In the genomic region with DNA sequence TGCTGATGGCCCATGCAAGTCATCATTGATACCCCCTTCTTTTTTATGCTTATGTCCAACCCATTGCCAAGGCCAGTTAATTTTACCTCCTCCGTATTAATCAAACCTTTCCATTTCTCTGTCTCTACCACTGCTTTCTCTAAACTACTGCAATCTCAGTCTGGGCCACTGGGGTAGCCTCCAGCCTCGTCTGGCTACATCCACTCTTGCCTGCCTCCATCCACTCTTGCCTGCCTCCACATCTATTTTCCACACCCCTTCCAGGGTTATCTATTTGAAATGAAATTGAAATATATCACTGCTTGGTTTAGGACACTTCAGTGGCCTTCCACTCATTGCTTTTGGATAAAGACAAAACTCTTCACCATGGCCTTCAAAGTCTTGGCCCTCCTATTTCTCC, we compare ENCODE assay signal across 26 cellular contexts.
"Had no signal": no experiment of that assay in that cellular context is flagged by ENCODE, and none has a peak within 500 bp of the region (broad histone marks: within the 10 kb centered on the region; RNA-seq: fewer than 3 reads in every experiment).

No MANE protein-coding gene starts in this region.

- H3K4me1 ChIP-seq: Peyer's patch had no signal

- H3K4me2 ChIP-seq: SK-N-SH had no signal

- H3K4me1 Mint-ChIP-seq: activated CD4-positive, alpha-beta memory T cell treated with anti-CD3 and anti-CD28 coated beads, Interleukin-2, amount 10 ng/mL, durations not matched to agents 7 days and 5 days; activated CD4-positive, alpha-beta T cell treated with anti-CD3 and anti-CD28 coated beads for 36 hours; activated naive CD4-positive, alpha-beta T cell treated with anti-CD3 and anti-CD28 coated beads, Interleukin-2, amount 10 ng/mL, durations not matched to agents 7 days and 5 days; activated naive CD8-positive, alpha-beta T cell treated with anti-CD3 and anti-CD28 coated beads for 36 hours had no signal

- H3K27ac ChIP-seq: Peyer's patch, RWPE1, SJCRH30, VCaP had no signal

- H3K36me3 ChIP-seq: Peyer's patch, SJCRH30 had no signal

- H3K27me3 ChIP-seq: Peyer's patch, SJCRH30 had no signal

- H3K4me3 ChIP-seq: Peyer's patch, SJCRH30 had no signal

- H3K27me3 Mint-ChIP-seq: activated CD4-positive, alpha-beta memory T cell treated with anti-CD3 and anti-CD28 coated beads, Interleukin-2, amount 10 ng/mL, durations not matched to agents 7 days and 5 days; activated CD4-positive, alpha-beta T cell treated with anti-CD3 and anti-CD28 coated beads for 36 hours; activated naive CD4-positive, alpha-beta T cell treated with anti-CD3 and anti-CD28 coated beads, Interleukin-2, amount 10 ng/mL, durations not matched to agents 7 days and 5 days; activated naive CD8-positive, alpha-beta T cell treated with anti-CD3 and anti-CD28 coated beads for 36 hours had no signal

- H3K9me2 ChIP-seq: SK-N-SH had no signal

- H3K9ac ChIP-seq: SK-N-SH had no signal

- H3K9me3 ChIP-seq: Peyer's patch, SJCRH30, SK-N-SH had no signal

- H3K36me3 Mint-ChIP-seq: activated naive CD4-positive, alpha-beta T cell treated with anti-CD3 and anti-CD28 coated beads, Interleukin-2, amount 10 ng/mL, durations not matched to agents 7 days and 5 days; activated naive CD8-positive, alpha-beta T cell treated with anti-CD3 and anti-CD28 coated beads for 36 hours had no signal

- H3K9me3 Mint-ChIP-seq: activated CD4-positive, alpha-beta memory T cell treated with anti-CD3 and anti-CD28 coated beads, Interleukin-2, amount 10 ng/mL, durations not matched to agents 7 days and 5 days; activated naive CD4-positive, alpha-beta T cell treated with anti-CD3 and anti-CD28 coated beads, Interleukin-2, amount 10 ng/mL, durations not matched to agents 7 days and 5 days; activated naive CD8-positive, alpha-beta T cell treated with anti-CD3 and anti-CD28 coated beads for 36 hours; activated T-cell treated with anti-CD3 and anti-CD28 coated beads, Interleukin-2, amount 50 U/mL, for 72 hours; activated T-helper 2 cell treated with anti-CD3 and anti-CD28 coated beads, Interferon-gamma antibody, Interleukin-2, Interleukin-4, amounts not matched to agents 10 μg/mL and 5 μg/mL and 100 μg/mL, durations not matched to agents 14 hours and 24 hours and 36 hours had no signal

- H3K27ac Mint-ChIP-seq: activated CD4-positive, alpha-beta memory T cell treated with anti-CD3 and anti-CD28 coated beads, Interleukin-2, amount 10 ng/mL, durations not matched to agents 7 days and 5 days; activated CD4-positive, alpha-beta T cell treated with anti-CD3 and anti-CD28 coated beads for 36 hours; activated naive CD4-positive, alpha-beta T cell treated with anti-CD3 and anti-CD28 coated beads, Interleukin-2, amount 10 ng/mL, durations not matched to agents 7 days and 5 days; activated naive CD8-positive, alpha-beta T cell treated with anti-CD3 and anti-CD28 coated beads for 36 hours; activated T-cell treated with anti-CD3 and anti-CD28 coated beads, Interleukin-2, amount 50 U/mL, for 72 hours; activated T-helper 2 cell treated with anti-CD3 and anti-CD28 coated beads, Interferon-gamma antibody, Interleukin-2, Interleukin-4, amounts not matched to agents 10 μg/mL and 5 μg/mL and 100 μg/mL, durations not matched to agents 14 hours and 24 hours and 36 hours had no signal

- ATAC-seq: activated CD4-positive, alpha-beta T cell treated with anti-CD3 and anti-CD28 coated beads for 36 hours; activated T-cell treated with anti-CD3 and anti-CD28 coated beads, Interleukin-2, amount 50 U/mL, for 72 hours had no signal

- H3K4me3 Mint-ChIP-seq: activated CD4-positive, alpha-beta memory T cell treated with anti-CD3 and anti-CD28 coated beads, Interleukin-2, amount 10 ng/mL, durations not matched to agents 7 days and 5 days; activated CD4-positive, alpha-beta T cell treated with anti-CD3 and anti-CD28 coated beads for 36 hours; activated naive CD4-positive, alpha-beta T cell treated with anti-CD3 and anti-CD28 coated beads, Interleukin-2, amount 10 ng/mL, durations not matched to agents 7 days and 5 days; activated naive CD8-positive, alpha-beta T cell treated with anti-CD3 and anti-CD28 coated beads for 36 hours; activated T-cell treated with anti-CD3 and anti-CD28 coated beads, Interleukin-2, amount 50 U/mL, for 72 hours had no signal

- DNase-seq: activated CD4-positive, alpha-beta memory T cell treated with anti-CD3 and anti-CD28 coated beads, Interleukin-2, amount 10 ng/mL, durations not matched to agents 7 days and 5 days; activated CD4-positive, alpha-beta T cell treated with anti-CD3 and anti-CD28 coated beads for 36 hours; activated CD4-positive, alpha-beta T cell treated with anti-CD3 and anti-CD28 coated beads, Interleukin-2, amount 50 U/mL, for 1 hour; activated CD8-positive, alpha-beta memory T cell treated with anti-CD3 and anti-CD28 coated beads, Interleukin-2, amount 50 U/mL, for 4 hours; activated gamma-delta T cell treated with Interleukin-2 at 50 U/mL for 16 hours; activated naive CD4-positive, alpha-beta T cell treated with anti-CD3 and anti-CD28 coated beads, Interleukin-2, amount 10 ng/mL, durations not matched to agents 7 days and 5 days; activated naive CD8-positive, alpha-beta T cell treated with anti-CD3 and anti-CD28 coated beads for 36 hours; activated T-cell treated with anti-CD3 and anti-CD28 coated beads, Interleukin-2, amount 50 U/mL, for 72 hours; NCI-H1092 treated with DMSO at 0.1 percent for 48 hours; NCI-H1417 treated with DMSO at 0.1 percent for 48 hours; NCI-H1694; NCI-H2029; NCI-H2107; NCI-H345; NCI-H510A; NCI-H526 treated with DMSO at 0.1 percent for 48 hours; NCI-H82; NK-92 treated with Interleukin-12 subunit alpha and Interleukin-12 subunit beta, amount 100 ng/mL, for 24 hours; Peyer's patch; Right ventricle myocardium superior; SJCRH30; SK-N-SH; T-helper 1 cell had no signal
